8 cellular contexts compared by ENCODE assay signal in the genomic region with DNA sequence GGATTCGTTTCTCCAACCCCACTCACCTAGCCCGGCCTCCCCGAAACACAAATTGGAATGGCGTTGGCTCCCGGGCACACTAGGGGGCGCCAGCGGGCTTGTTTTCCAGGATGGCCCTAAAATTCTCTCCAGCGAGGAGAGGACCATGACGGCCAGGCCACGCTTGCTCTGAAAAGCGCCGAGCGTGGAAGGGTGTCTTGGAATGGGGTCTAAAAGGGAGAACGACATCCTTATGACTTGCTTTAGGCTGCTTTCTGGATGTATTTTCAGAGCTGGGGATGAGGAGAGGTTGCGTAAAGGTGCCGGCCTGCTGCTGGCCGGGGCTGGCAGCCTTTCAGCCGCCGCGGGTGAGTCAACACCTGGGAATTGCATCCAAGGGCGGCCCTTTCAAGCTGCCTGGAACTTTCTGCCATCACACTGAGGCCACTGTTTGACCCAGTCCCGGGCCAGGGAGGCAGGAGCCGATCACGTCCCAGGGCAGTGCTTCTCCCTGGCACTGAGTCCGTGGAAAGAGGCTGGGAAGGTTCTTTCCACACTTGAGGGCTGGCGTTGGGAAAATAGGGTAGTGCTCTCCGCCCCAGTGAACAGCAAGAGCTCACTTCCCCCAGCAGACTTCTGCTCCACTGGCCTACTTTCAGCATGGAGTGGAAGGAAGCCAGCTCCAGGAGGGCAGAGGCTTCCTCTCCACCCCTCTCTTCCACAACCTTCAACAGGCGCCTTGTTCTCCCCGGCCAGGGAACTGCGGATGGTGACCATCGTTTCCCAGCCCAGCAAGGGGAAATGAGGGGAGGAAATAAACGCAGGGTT.
DNase-seq lines count a peak whose midpoint lies in the region; ATAC-seq and TF ChIP-seq lines count a peak whose summit lies in the region.

No MANE protein-coding gene starts in this region.

- TF ChIP-seq CTCF in GM10266 (IDR thresholded peaks at IDR 0.05; ENCODE audit: control insufficient read depth, insufficient read depth, low read depth, missing control alignments), result peak; percentile 92
- TF ChIP-seq CTCF in VCaP (conservative IDR thresholded peaks at IDR 0.05), result peak; percentile 93

- peaks cover 3% of the 10 kb centered on the region; the same call in 1 of the 2 replicates for H3K4me1 ChIP-seq in iPS-20b (ENCODE audit: insufficient read depth, low read length)

- no peaks in the 10 kb centered on the region for H3K36me3 ChIP-seq in iPS-20b (ENCODE audit: insufficient read depth, low read depth, low read length)

- H3K27ac ChIP-seq in VCaP, result peak overlapping the region; percentile 95
- H3K27ac ChIP-seq in iPS-20b (ENCODE audit: low read length), result no peak overlapping the region
- peak overlapping the region; percentile 0 to 84 (median 65) for H3K27ac ChIP-seq in skin epidermis

- H3K27me3 ChIP-seq in iPS-20b (ENCODE audit: insufficient read depth, low read length), result peaks cover 14% of the 10 kb centered on the region; the same call in 1 of the 2 replicates

- peak overlapping the region; percentile 54; the same call in 1 of the 2 replicates for H3K4me3 ChIP-seq in iPS-20b (ENCODE audit: low read length)
- H3K4me3 ChIP-seq in skin epidermis, result peak overlapping the region in 6 of 7 experiments; percentile 25 to 38 (median 35)

- ATAC-seq in HG02885 (IDR thresholded peaks at IDR 0.05; ENCODE audit: poor library complexity, unreplicated experiment) (peak; percentile 77), GM21576 (IDR thresholded peaks at IDR 0.05; ENCODE audit: unreplicated experiment) (no peak)

- in situ Hi-C loops in T47D (cut with HindIII; ENCODE audit: low pct_unique_long_range_greater_than_20kb, low sequenced_read_pairs), result no loop called here

- DNase-seq in GM10266 (ENCODE audit: extremely low spot score) (peak; percentile 75), NCI-H2107 treated with DMSO at 0.1 percent for 48 hours (lab: John Stamatoyannopoulos, UW; ENCODE audit: unreplicated experiment) (peak; percentile 74), T47D (ENCODE audit: low read depth in 1 of 2, low spot score in 1 of 2) (peak; percentile 68 to 87)

- H3K9me3 ChIP-seq in iPS-20b (ENCODE audit: insufficient read depth, low read depth, low read length), result peaks cover 6% of the 10 kb centered on the region; the same call in 1 of the 2 replicates

- H3K9ac ChIP-seq in iPS-20b (ENCODE audit: low read depth, low read length), result peak overlapping the region; percentile 58
